Comparison of ENCODE assay signal across 32 cellular contexts in genomic region chr20:4750381-4750780, GRCh38. TPM values are rescaled to one million over a fixed set of nuclear protein-coding genes. Genes with fewer than 3 reads are reported as not detected.
A peak's percentile ranks its signal among the peaks of the same experiment; 100 is the strongest.
DNase-seq lines count a peak whose midpoint lies in the region; ATAC-seq, FAIRE-seq and TF ChIP-seq lines count a peak whose summit lies in the region.
"Had no signal": no experiment of that assay in that cellular context is flagged by ENCODE, and none has a peak within 500 bp of the region (broad histone marks: within the 10 kb centered on the region; RNA-seq: fewer than 3 reads in every experiment).

No MANE protein-coding gene starts in this region.

- H3K9ac ChIP-seq in HepG2 (ENCODE audit: insufficient read depth, low read depth, low read length) (no peak overlapping the region), K562 (ENCODE audit: insufficient read depth in 1 of 2, low read depth in 2 of 2, low read length in 2 of 2) (no peak overlapping the region), neuronal stem cell (ENCODE audit: low read depth, low read length, poor library complexity) (no peak overlapping the region)
- H3K9ac ChIP-seq: BLaER1 had no signal

- intact Hi-C loops in HepG2 (cut with micrococcal nuclease; ENCODE audit: unreplicated experiment): loop anchor here (5.0 kb wide), 1 partner anchor 442 kb away; no protein-coding TSS in a partner anchor
- intact Hi-C loops in right lobe of liver (cut with DNase I): loop anchor here in 1 of 2 donors (10.0 kb wide), 1 partner anchor 334 kb away; no protein-coding TSS in a partner anchor
- intact Hi-C loops in K562 (cut with micrococcal nuclease): no loop called here

- no peak overlapping the region for H2BK120ac ChIP-seq in neuronal stem cell (ENCODE audit: low read depth, low read length)

- no peak for DNase-seq in HepG2 (ENCODE audit: low spot score)
- DNase-seq in right lobe of liver: no peak
- no peak for DNase-seq in K562 (ENCODE audit: extremely low read depth in 1 of 4, low spot score in 3 of 4)
- DNase-seq in endothelial cell (ENCODE audit: low spot score): no peak
- DNase-seq in neuronal stem cell (ENCODE audit: low spot score): no peak
- no peak for DNase-seq in RWPE1 (ENCODE audit: low spot score)
- DNase-seq in GM19240 (ENCODE audit: insufficient read length, low spot score): no peak
- no peak for DNase-seq in stimulated activated CD4-positive, alpha-beta T cell treated with anti-CD3 and anti-CD28 coated beads, Interleukin-15, amount 100 ng/mL, for 24 hours
- DNase-seq: 8988T; ACHN; BE2C; C1 segment of cervical spinal cord; CD4-positive, alpha-beta memory T cell; CD4-positive, CD25-positive, alpha-beta regulatory T cell; CD8-positive, alpha-beta memory T cell; COR-L47; DMS 273 treated with DMSO at 0.1 percent for 48 hours; DMS153; DMS53; DMS79; DND-41; EL; GDM1 had no signal

- BruUV-seq in HepG2 (replicated peaks; lab: Mats Ljungman, UMichigan): no TSS peak
- no TSS peak for BruUV-seq in K562 (replicated peaks; lab: Mats Ljungman, UMichigan)

- no peak overlapping the region for H3K4ac ChIP-seq in neuronal stem cell (ENCODE audit: low read length)

- H2AFZ ChIP-seq in HepG2 (ENCODE audit: low read length) (no peak overlapping the region), K562 (ENCODE audit: low read depth, low read length) (no peak overlapping the region), neuronal stem cell (ENCODE audit: low read length) (no peak overlapping the region)

- no peaks in the 10 kb centered on the region for H3K79me1 ChIP-seq in neuronal stem cell (ENCODE audit: low read depth, low read length)

- H2BK5ac ChIP-seq in neuronal stem cell (ENCODE audit: low read length): no peak overlapping the region

- WGBS in HepG2 (ENCODE audit: low lambda C conversion rate): 16% methylated on average over 4 of the region's 4 CpGs
- WGBS in right lobe of liver (ENCODE audit: insufficient coverage, low coverage, low lambda C conversion rate, missing lambda C conversion rate): 54% methylated on average over 4 of the region's 4 CpGs
- WGBS in K562 (ENCODE audit: insufficient coverage, low coverage, missing lambda C conversion rate): 4% methylated on average over 2 of the region's 4 CpGs
- no CpG with 5 or more reads among the region's 4 CpGs for WGBS in neuronal stem cell (ENCODE audit: extremely low coverage in 2 of 2, insufficient read length in 2 of 2, insufficient replicate concordance in 1 of 2), 2 donors

- H3K79me2 ChIP-seq in HepG2 (ENCODE audit: insufficient read depth, low read length) (no peaks in the 10 kb centered on the region), K562 (ENCODE audit: control insufficient read depth, insufficient read depth, low read length) (no peaks in the 10 kb centered on the region)

- H3K36me3 Mint-ChIP-seq in endothelial cell (ENCODE audit: low read depth, unreplicated experiment): peaks cover 10% of the 10 kb centered on the region
- H3K36me3 Mint-ChIP-seq: CD4-positive, alpha-beta memory T cell; CD4-positive, CD25-positive, alpha-beta regulatory T cell; CD8-positive, alpha-beta memory T cell had no signal

- no peak overlapping the region for H3K23ac ChIP-seq in neuronal stem cell (ENCODE audit: low read depth, low read length, poor library complexity)

- peaks cover 54% of the 10 kb centered on the region for H3K4me1 Mint-ChIP-seq in endothelial cell (ENCODE audit: unreplicated experiment)
- H3K4me1 Mint-ChIP-seq: CD14-positive monocyte; CD4-positive, alpha-beta memory T cell; CD4-positive, CD25-positive, alpha-beta regulatory T cell; CD8-positive, alpha-beta memory T cell had no signal

- H3K4me3 ChIP-seq in HepG2 (replicated peaks in 1 of 3; ENCODE audit: insufficient read depth in 1 of 3, low read depth in 2 of 3, low read length in 3 of 3) (no peak overlapping the region), right lobe of liver (no peak overlapping the region), K562 (no peak overlapping the region), neuronal stem cell (ENCODE audit: low read length in 2 of 2) (no peak overlapping the region)
- H3K4me3 ChIP-seq: BLaER1, GM12878 had no signal

- H4K20me1 ChIP-seq in HepG2 (ENCODE audit: insufficient read depth, low read length): no peaks in the 10 kb centered on the region
- no peaks in the 10 kb centered on the region for H4K20me1 ChIP-seq in K562 (replicated peaks; ENCODE audit: control insufficient read depth, insufficient read depth, low read length)
- H4K20me1 ChIP-seq: BLaER1 had no signal

- no peaks in the 10 kb centered on the region for H3K9me1 ChIP-seq in K562 (ENCODE audit: control insufficient read depth, insufficient read depth, low read length)

- in situ Hi-C loops in HepG2 (cut with HindIII; ENCODE audit: extremely low pct_ligation_motif_present, low pct_unique_long_range_greater_than_20kb): no loop called here
- in situ Hi-C loops in K562 (cut with MboI): no loop called here

- POLR2A ChIA-PET in HepG2 (lab: Yijun Ruan, JAX) (no interaction called here), K562 (lab: Yijun Ruan, JAX) (no interaction called here), RWPE1 (lab: Yijun Ruan, JAX; ENCODE audit: low non-redundant PET) (no interaction called here)

- H4K91ac ChIP-seq in neuronal stem cell (ENCODE audit: low read depth, low read length, poor library complexity): no peak overlapping the region

- H3K36me3 ChIP-seq in HepG2 (replicated peaks in 1 of 2; ENCODE audit: control insufficient read depth in 1 of 2, insufficient read depth in 2 of 2, low read length in 2 of 2): no peaks in the 10 kb centered on the region
- no peaks in the 10 kb centered on the region for H3K36me3 ChIP-seq in right lobe of liver
- no peaks in the 10 kb centered on the region for H3K36me3 ChIP-seq in K562 (ENCODE audit: control insufficient read depth, insufficient read depth, low read length)
- no peaks in the 10 kb centered on the region for H3K36me3 ChIP-seq in neuronal stem cell (replicated peaks in 1 of 2; ENCODE audit: control insufficient read depth in 2 of 2, insufficient read depth in 2 of 2, low read length in 2 of 2)
- H3K36me3 ChIP-seq: BE2C, BLaER1 had no signal

- no peaks in the 10 kb centered on the region for H3K9me3 Mint-ChIP-seq in endothelial cell (ENCODE audit: unreplicated experiment)
- H3K9me3 Mint-ChIP-seq: CD4-positive, alpha-beta memory T cell; CD8-positive, alpha-beta memory T cell had no signal

- no peak overlapping the region for H3K18ac ChIP-seq in neuronal stem cell (ENCODE audit: low read length)

- TF ChIP-seq RAD21 in HepG2 (CRISPR knock-in tag; IDR thresholded peaks at IDR 0.05) (no peak), K562 (CRISPR knock-in tag; conservative IDR thresholded peaks at IDR 0.05 in 1 of 2, IDR thresholded peaks at IDR 0.05 in 1 of 2) (no peak)

- peak overlapping the region; percentile 96 for H3K27ac Mint-ChIP-seq in endothelial cell (ENCODE audit: unreplicated experiment)

- H3K4me1 ChIP-seq in HepG2 (ENCODE audit: insufficient read depth, low read length): no peaks in the 10 kb centered on the region
- no peaks in the 10 kb centered on the region for H3K4me1 ChIP-seq in right lobe of liver
- H3K4me1 ChIP-seq in K562 (replicated peaks in 1 of 2; ENCODE audit: control insufficient read depth in 2 of 2, insufficient read depth in 2 of 2, low read length in 2 of 2): no peaks in the 10 kb centered on the region
- H3K4me1 ChIP-seq in neuronal stem cell (ENCODE audit: control insufficient read depth in 2 of 2, insufficient read depth in 1 of 2, low read depth in 1 of 2, low read length in 2 of 2): peaks cover 4 to 9% of the 10 kb centered on the region in 2 donors
- H3K4me1 ChIP-seq: BE2C, BLaER1 had no signal

- CTCF ChIA-PET in HepG2 (lab: Yijun Ruan, JAX; ENCODE audit: low intra/inter-chr PET ratio, low total read pairs): no interaction called here
- CTCF ChIA-PET in K562 (lab: Yijun Ruan, JAX; ENCODE audit: low intra/inter-chr PET ratio): no interaction called here
- CTCF ChIA-PET in RWPE1 (lab: Yijun Ruan, JAX): no interaction called here

- no peak overlapping the region for H2AK5ac ChIP-seq in neuronal stem cell (ENCODE audit: low read depth, low read length)

- no peak overlapping the region for H2BK15ac ChIP-seq in neuronal stem cell (ENCODE audit: low read length)

- TF ChIP-seq CTCF in HepG2 (CRISPR knock-in tag; IDR thresholded peaks at IDR 0.05): no peak
- no peak for TF ChIP-seq CTCF in right lobe of liver (IDR thresholded peaks at IDR 0.05)
- no peak for TF ChIP-seq CTCF in K562 (IDR thresholded peaks at IDR 0.05 in 2 of 3, conservative IDR thresholded peaks at IDR 0.05 in 1 of 3; ENCODE audit: insufficient read depth in 2 of 3, low read depth in 1 of 3, low read length in 3 of 3)
- TF ChIP-seq CTCF in endothelial cell (IDR thresholded peaks at IDR 0.05; ENCODE audit: unreplicated experiment): no peak
- TF ChIP-seq CTCF in RWPE1 (conservative IDR thresholded peaks at IDR 0.05; ENCODE audit: low read depth): no peak

- H3K4me2 ChIP-seq in HepG2 (ENCODE audit: low read depth, low read length) (no peak overlapping the region), K562 (ENCODE audit: insufficient read depth, low read length) (no peak overlapping the region), neuronal stem cell (ENCODE audit: insufficient read depth, low read length, poor library complexity, severe bottlenecking) (no peak overlapping the region)
- H3K4me2 ChIP-seq: BLaER1 had no signal

- FAIRE-seq in HepG2 (lab: Jason Lieb, UNC) (no peak), K562 (lab: Jason Lieb, UNC) (no peak)
- FAIRE-seq: A204.1, GM12878, GM12892, GM18507 had no signal

- peak overlapping the region; percentile 5 for H3K4me3 Mint-ChIP-seq in endothelial cell (ENCODE audit: unreplicated experiment)
- H3K4me3 Mint-ChIP-seq: CD14-positive monocyte; CD4-positive, alpha-beta memory T cell; CD4-positive, CD25-positive, alpha-beta regulatory T cell; CD8-positive, alpha-beta memory T cell had no signal

- H3K27me3 ChIP-seq in HepG2 (ENCODE audit: control insufficient read depth in 1 of 2, insufficient read depth in 2 of 2, low read length in 2 of 2) (peaks cover 3 to 29% of the 10 kb centered on the region in 2 experiments; a peak in 3 of 5 replicates), right lobe of liver (no peaks in the 10 kb centered on the region), K562 (ENCODE audit: control insufficient read depth in 2 of 2, insufficient read depth in 2 of 2, low read length in 2 of 2) (peaks cover 0 to 5% of the 10 kb centered on the region in 2 experiments; a peak in 1 of 5 replicates), neuronal stem cell (ENCODE audit: control insufficient read depth in 3 of 3, insufficient read depth in 3 of 3, low read depth in 1 of 3, low read length in 3 of 3) (no peaks in the 10 kb centered on the region)
- H3K27me3 ChIP-seq: BLaER1 had no signal

- ATAC-seq in HepG2: no peak
- no peak for ATAC-seq in right lobe of liver
- no peak for ATAC-seq in K562
- ATAC-seq: GM12878 had no signal

- H3K27me3 Mint-ChIP-seq in endothelial cell (ENCODE audit: unreplicated experiment): peaks cover 2% of the 10 kb centered on the region
- H3K27me3 Mint-ChIP-seq: CD4-positive, alpha-beta memory T cell had no signal

- no peak overlapping the region for H3K14ac ChIP-seq in neuronal stem cell (ENCODE audit: low read length)

- H2BK12ac ChIP-seq in neuronal stem cell (ENCODE audit: low read length): no peak overlapping the region

- TF ChIP-seq POLR2A in HepG2 (IDR thresholded peaks at IDR 0.05; ENCODE audit: insufficient read depth in 1 of 2, low read depth in 2 of 2, low read length in 2 of 2) (no peak), right lobe of liver (IDR thresholded peaks at IDR 0.05) (no peak), K562 (conservative IDR thresholded peaks at IDR 0.05) (no peak)

- TF ChIP-seq EP300 in HepG2 (IDR thresholded peaks at IDR 0.05; ENCODE audit: low read depth in 2 of 2, low read length in 2 of 2): no peak
- TF ChIP-seq EP300 in HepG2 (CRISPR knock-in tag; IDR thresholded peaks at IDR 0.05; ENCODE audit: borderline replicate concordance): no peak
- no peak for TF ChIP-seq EP300 in K562 (IDR thresholded peaks at IDR 0.05; ENCODE audit: low read length)

- H3K9me3 ChIP-seq in HepG2 (ENCODE audit: low read length) (no peaks in the 10 kb centered on the region), right lobe of liver (no peaks in the 10 kb centered on the region), K562 (replicated peaks; ENCODE audit: control insufficient read depth, insufficient read depth, low read depth, low read length) (no peaks in the 10 kb centered on the region), neuronal stem cell (replicated peaks in 1 of 2; ENCODE audit: control insufficient read depth in 2 of 2, insufficient read depth in 1 of 2, low read depth in 1 of 2, low read length in 2 of 2) (peaks cover 4 to 7% of the 10 kb centered on the region in 2 donors)
- H3K9me3 ChIP-seq: BE2C had no signal

- H3K27ac ChIP-seq in HepG2 (ENCODE audit: extremely low read length, insufficient read depth, low read length) (no peak overlapping the region), right lobe of liver (no peak overlapping the region), K562 (ENCODE audit: extremely low read depth, low read depth, low read length) (no peak overlapping the region), neuronal stem cell (replicated peaks; ENCODE audit: low read length) (no peak overlapping the region), RWPE1 (no peak overlapping the region)
- H3K27ac ChIP-seq: BLaER1 had no signal

- peak overlapping the region; percentile 77 for H4K8ac ChIP-seq in neuronal stem cell (ENCODE audit: low read depth, low read length)

RNA-seq across cellular contexts. Expression of gene PRND, which starts 28.7 kb away (rescaled TPM):
- not detected in 2 replicates for total RNA-seq in HepG2 (2016; rRNA removed; fragmentation: Illumina TruSeq; extraction: Trizol)
- not detected in 2 replicates for total RNA-seq in HepG2 (2016; cell fraction: cytosol; rRNA removed; fragmentation: Illumina TruSeq; extraction: Trizol; ENCODE audit: low read depth)
- not detected in 2 replicates for total RNA-seq in HepG2 (2016; cell fraction: insoluble cytoplasmic fraction; rRNA removed; fragmentation: Illumina TruSeq; extraction: Trizol)
- not detected in 2 replicates for total RNA-seq in HepG2 (2016; cell fraction: membrane; rRNA removed; fragmentation: Illumina TruSeq; extraction: Trizol)
- total RNA-seq in HepG2 (2016; cell fraction: nucleus; rRNA removed; fragmentation: Illumina TruSeq; extraction: Trizol): not detected in 2 replicates
- polyA plus RNA-seq in HepG2 (2011; rRNA removed): not detected in 2 replicates
- not detected in 2 replicates for polyA plus RNA-seq in HepG2 (2011; cell fraction: cytosol; rRNA removed)
- polyA plus RNA-seq in HepG2 (2011; cell fraction: nucleus; rRNA removed): not detected in 2 replicates
- not detected in 2 replicates for polyA plus RNA-seq in HepG2 (2012)
- not detected in 2 replicates for polyA plus RNA-seq in HepG2 (2016; cell fraction: cytosol; fragmentation: Illumina TruSeq; extraction: Trizol; ENCODE audit: low read depth)
- polyA plus RNA-seq in HepG2 (2016; cell fraction: insoluble cytoplasmic fraction; fragmentation: Illumina TruSeq; extraction: Trizol; ENCODE audit: low read depth): not detected in 2 replicates
- not detected in 2 replicates for polyA plus RNA-seq in HepG2 (2016; cell fraction: membrane; fragmentation: Illumina TruSeq; extraction: Trizol; ENCODE audit: low read depth)
- polyA plus RNA-seq in HepG2 (2016; cell fraction: nucleus; fragmentation: Illumina TruSeq; extraction: Trizol; ENCODE audit: insufficient read depth, low read depth): not detected in 2 replicates
- not detected in 2 replicates for polyA minus RNA-seq in HepG2 (2011; rRNA and poly(A)+ RNA removed; ENCODE audit: low replicate concordance)
- not detected in 2 replicates for polyA minus RNA-seq in HepG2 (2011; cell fraction: cytosol; rRNA and poly(A)+ RNA removed)
- not detected in 2 replicates for polyA minus RNA-seq in HepG2 (2011; cell fraction: nucleus; rRNA and poly(A)+ RNA removed)
- not detected for total RNA-seq in right lobe of liver
- total RNA-seq in K562 (2011; cell fraction: chromatin; rRNA removed; ENCODE audit: low replicate concordance): not detected in 2 replicates
- total RNA-seq in K562 (2011; cell fraction: nucleolus; rRNA removed): not detected in 2 replicates
- not detected in 2 replicates for total RNA-seq in K562 (2011; cell fraction: nucleoplasm; rRNA removed)
- not detected in 2 replicates for total RNA-seq in K562 (2014; rRNA removed)
- not detected in 2 replicates for total RNA-seq in K562 (2014; rRNA removed; fragmentation: Illumina TruSeq; extraction: Trizol)
- total RNA-seq in K562 (2015; rRNA removed; fragmentation: Illumina TruSeq; extraction: Trizol): not detected in 2 replicates
- total RNA-seq in K562 (2021): not detected in 2 replicates
- polyA plus RNA-seq in K562 (2011; rRNA removed): not detected in 2 replicates
- polyA plus RNA-seq in K562 (2011; cell fraction: cytosol; rRNA removed): not detected in 2 replicates
- polyA plus RNA-seq in K562 (2011; cell fraction: nucleus; rRNA removed): not detected in 2 replicates
- not detected in 2 replicates for polyA plus RNA-seq in K562 (2012)
- polyA plus RNA-seq in K562 (2014; fragmentation: Illumina TruSeq; extraction: Trizol): not detected in 2 replicates
- not detected for polyA plus RNA-seq in K562 (2014; fragmentation: Nextera tagmentation; extraction: Ambion mirVana)
- not detected in 2 replicates for polyA plus RNA-seq in K562 (2014; rRNA removed)
- polyA minus RNA-seq in K562 (2011; rRNA and poly(A)+ RNA removed): not detected in 2 replicates
- not detected in 2 replicates for polyA minus RNA-seq in K562 (2011; cell fraction: cytosol; rRNA and poly(A)+ RNA removed)
- not detected in 2 replicates for polyA minus RNA-seq in K562 (2011; cell fraction: nucleus; rRNA and poly(A)+ RNA removed)
- 371 TPM for total RNA-seq in endothelial cell (ENCODE audit: unreplicated experiment)
- polyA plus RNA-seq in neuronal stem cell (2013, experiment 1 of 2): not detected
- polyA plus RNA-seq in neuronal stem cell (2013, experiment 2 of 2): not detected
- total RNA-seq: CD4-positive, alpha-beta memory T cell; CD4-positive, CD25-positive, alpha-beta regulatory T cell; CD8-positive, alpha-beta memory T cell; Daoy; G401; GM12878 had no signal
- polyA plus RNA-seq: AG04450, CD14-positive monocyte, GM12878 had no signal

Comparison
In these comparisons a context has a peak if more than half of its experiments do, and no peak if none do; other contexts are left out.
1. RNA of gene PRND, which starts 28.7 kb away (total RNA-seq): 371 TPM in endothelial cell (single experiment); not detected in HepG2, not detected in right lobe of liver and not detected in K562; every median in the first group is over 100 times any median in the second.